Comparison of ENCODE assay signal across 12 cellular contexts in genomic region chr1:54927475-54928240, GRCh38. TPM values are rescaled to one million over a fixed set of nuclear protein-coding genes. Genes with fewer than 3 reads are reported as not detected.
DNase-seq lines count a peak whose midpoint lies in the region; ATAC-seq, FAIRE-seq and TF ChIP-seq lines count a peak whose summit lies in the region.
"Had no signal": no experiment of that assay in that cellular context is flagged by ENCODE, and none has a peak within 500 bp of the region (broad histone marks: within the 10 kb centered on the region; RNA-seq: fewer than 3 reads in every experiment).

No MANE protein-coding gene starts in this region.

- H3K9me3 ChIP-seq in heart left ventricle (no peaks in the 10 kb centered on the region), skeletal muscle tissue (ENCODE audit: control insufficient read depth in 3 of 3, low read length in 3 of 3) (no peaks in the 10 kb centered on the region)
- H3K9me3 ChIP-seq: colonic mucosa had no signal

- in situ Hi-C loops in brain microvascular endothelial cell (cut with HindIII; ENCODE audit: low pct_ligation_motif_present, low sequenced_read_pairs), result no loop called here

- peak overlapping the region; percentile 25 to 44 (median 42) for H3K9ac ChIP-seq in skeletal muscle tissue (ENCODE audit: low read depth in 1 of 3, low read length in 3 of 3)

- H3K27me3 ChIP-seq in brain microvascular endothelial cell (replicated peaks), result no peaks in the 10 kb centered on the region
- H3K27me3 ChIP-seq in heart left ventricle, result no peaks in the 10 kb centered on the region
- no peaks in the 10 kb centered on the region for H3K27me3 ChIP-seq in skeletal muscle tissue (ENCODE audit: control insufficient read depth in 3 of 3, insufficient read depth in 3 of 3, low read length in 3 of 3)
- H3K27me3 ChIP-seq: colonic mucosa had no signal

- WGBS in heart left ventricle, 4 donors, result 68 to 72% (median 69%) methylated on average over 8 of the region's 8 CpGs

- no peak overlapping the region for H3K4me3 ChIP-seq in brain microvascular endothelial cell (ENCODE audit: low read depth, low read length)
- H3K4me3 ChIP-seq in heart left ventricle, result no peak overlapping the region
- no peak overlapping the region for H3K4me3 ChIP-seq in skeletal muscle tissue (ENCODE audit: low read length in 3 of 3)
- H3K4me3 ChIP-seq: colonic mucosa had no signal

- TF ChIP-seq CTCF in brain microvascular endothelial cell (IDR thresholded peaks at IDR 0.05; ENCODE audit: low read depth, low read length, missing control alignments) (no peak), heart left ventricle (IDR thresholded peaks at IDR 0.05) (no peak)

- no peaks in the 10 kb centered on the region for H3K36me3 ChIP-seq in brain microvascular endothelial cell (replicated peaks)
- H3K36me3 ChIP-seq in heart left ventricle, result no peaks in the 10 kb centered on the region
- H3K36me3 ChIP-seq in skeletal muscle tissue (ENCODE audit: control insufficient read depth in 3 of 3, insufficient read depth in 3 of 3, low read length in 3 of 3), result no peaks in the 10 kb centered on the region
- H3K36me3 ChIP-seq: colonic mucosa had no signal

- intact Hi-C loops in heart left ventricle (cut with DNase I), result loop anchor here in 1 of 10 donors (5.0 kb wide), 1 partner anchor 40 kb away; the partner anchor contains the start of gene DHCR24

- FAIRE-seq in GM12892 (lab: Jason Lieb, UNC), result no peak
- FAIRE-seq: A204.1 had no signal

- ATAC-seq in heart left ventricle, result peak; percentile 31 to 78 (median 60)

- peaks cover 0 to 35% (median 14%) of the 10 kb centered on the region in 12 donors for H3K4me1 ChIP-seq in heart left ventricle
- H3K4me1 ChIP-seq in skeletal muscle tissue (ENCODE audit: control insufficient read depth in 3 of 3, insufficient read depth in 3 of 3, low read length in 3 of 3), result peaks cover 35 to 52% (median 45%) of the 10 kb centered on the region in 3 donors
- H3K4me1 ChIP-seq: colonic mucosa had no signal

- no peak overlapping the region for H3K27ac ChIP-seq in brain microvascular endothelial cell
- peak overlapping the region; percentile 56 to 91 (median 76) for H3K27ac ChIP-seq in heart left ventricle
- H3K27ac ChIP-seq in skeletal muscle tissue (ENCODE audit: low read depth, low read length), result peak overlapping the region; percentile 84
- H3K27ac ChIP-seq: colonic mucosa had no signal

- TF ChIP-seq POLR2A in heart left ventricle (IDR thresholded peaks at IDR 0.05) (peak in 1 of 2 donors; percentile 12), GM12892 (IDR thresholded peaks at IDR 0.05; ENCODE audit: low read depth, low read length) (no peak)

- DNase-seq in DMS79 (lab: John Stamatoyannopoulos, UW), result peak; percentile 2
- DNase-seq in DMS79 treated with DMSO at 0.1 percent for 48 hours (lab: John Stamatoyannopoulos, UW), result no peak
- DNase-seq in brain microvascular endothelial cell, result peak; percentile 68
- peak in 4 of 5 donors; percentile 71 to 80 (median 75) for DNase-seq in heart left ventricle
- no peak for DNase-seq in T1000 (lab: John Stamatoyannopoulos, UW)
- DNase-seq in NCI-H2107 treated with DMSO at 0.1 percent for 48 hours (lab: John Stamatoyannopoulos, UW; ENCODE audit: unreplicated experiment), result no peak
- DNase-seq in GM12892 (ENCODE audit: insufficient read length), result no peak
- DNase-seq: colonic mucosa, NCI-H187 had no signal

RNA-seq across cellular contexts. Expression of gene DHCR24, which starts 40.7 kb away (rescaled TPM):
- total RNA-seq in heart left ventricle (10 to 100 TPM; 13.8 to 91.4 (median 25.4) TPM), skeletal muscle tissue (9.9 TPM)
- polyA plus RNA-seq in heart left ventricle, result 100 to 1,000 TPM in 1 of 2 donors, 1 to 10 TPM in 1; 5.3 to 109 TPM
- 44.2 TPM for polyA plus RNA-seq in GM12892 (2012; ENCODE audit: missing spikeins)

RNA-seq across cellular contexts. Expression of gene TMEM61, which starts 52.8 kb away (rescaled TPM):
- total RNA-seq in heart left ventricle (1 to 10 TPM in 1 of 9 donors, under 1 TPM in 1, not detected in 7; 0.48 to 1.2 TPM), skeletal muscle tissue (not detected)
- not detected for polyA plus RNA-seq in heart left ventricle
- polyA plus RNA-seq in GM12892 (2012; ENCODE audit: missing spikeins), result not detected
- total RNA-seq: Daoy had no signal

Comparison
In these comparisons a context has a peak if more than half of its experiments do, and no peak if none do; other contexts are left out.
1. DNase-seq: peak in DMS79 (single experiment), brain microvascular endothelial cell (single experiment) and heart left ventricle (4 of 5); none in DMS79 treated with DMSO at 0.1 percent for 48 hours (single experiment), T1000 (single experiment), NCI-H2107 treated with DMSO at 0.1 percent for 48 hours (single experiment) and GM12892 (single experiment).